ENCODE assay signal across 26 cellular contexts in genomic region chr6:36318690-36319435, GRCh38. TPM values are rescaled to one million over a fixed set of nuclear protein-coding genes. Genes with fewer than 3 reads are reported as not detected.
A peak's percentile ranks its signal among the peaks of the same experiment; 100 is the strongest.
DNase-seq lines count a peak whose midpoint lies in the region; ATAC-seq and TF ChIP-seq lines count a peak whose summit lies in the region.
"Had no signal": no experiment of that assay in that cellular context is flagged by ENCODE, and none has a peak within 500 bp of the region (broad histone marks: within the 10 kb centered on the region; RNA-seq: fewer than 3 reads in every experiment).

No MANE protein-coding gene starts in this region.

- intact Hi-C loops in activated naive CD4-positive, alpha-beta T cell treated with anti-CD3 and anti-CD28 coated beads for 36 hours (cut with micrococcal nuclease): no loop called here

- no peaks in the 10 kb centered on the region for H3K9me2 ChIP-seq in GM23338 (ENCODE audit: insufficient read depth)

- H3K4me3 Mint-ChIP-seq in GM23338 (no peak overlapping the region), mesothelial cell of epicardium (no peak overlapping the region)
- H3K4me3 Mint-ChIP-seq in activated naive CD4-positive, alpha-beta T cell treated with anti-CD3 and anti-CD28 coated beads for 36 hours: no peak overlapping the region
- H3K4me3 Mint-ChIP-seq: activated T-cell treated with anti-CD3 and anti-CD28 coated beads, Interleukin-2, amount 50 U/mL, for 4 hours; CD4-positive, alpha-beta memory T cell; dendritic cell treated with granulocyte-macrophage colony-stimulating factor and Interleukin-4, amounts not matched to agents 40 ng/mL and 50 ng/mL, for 4 days; memory B cell; naive B cell had no signal

- H3K36me3 Mint-ChIP-seq in GM23338 (ENCODE audit: low read depth) (no peaks in the 10 kb centered on the region), mesothelial cell of epicardium (no peaks in the 10 kb centered on the region)
- no peaks in the 10 kb centered on the region for H3K36me3 Mint-ChIP-seq in activated naive CD4-positive, alpha-beta T cell treated with anti-CD3 and anti-CD28 coated beads for 36 hours (ENCODE audit: low read depth)
- H3K36me3 Mint-ChIP-seq: CD4-positive, alpha-beta memory T cell; memory B cell; naive B cell had no signal

- H3K27ac ChIP-seq in GM23338 (ENCODE audit: low read depth) (no peak overlapping the region), VCaP (peak overlapping the region; percentile 52)
- H3K27ac ChIP-seq: cardiac muscle cell, thyroid gland had no signal

- H3K9me3 Mint-ChIP-seq in GM23338 (no peaks in the 10 kb centered on the region), mesothelial cell of epicardium (no peaks in the 10 kb centered on the region)
- no peaks in the 10 kb centered on the region for H3K9me3 Mint-ChIP-seq in activated naive CD4-positive, alpha-beta T cell treated with anti-CD3 and anti-CD28 coated beads for 36 hours
- H3K9me3 Mint-ChIP-seq: activated T-cell treated with anti-CD3 and anti-CD28 coated beads, Interleukin-2, amount 50 U/mL, for 4 hours; CD4-positive, alpha-beta memory T cell; dendritic cell treated with granulocyte-macrophage colony-stimulating factor and Interleukin-4, amounts not matched to agents 40 ng/mL and 50 ng/mL, for 4 days; memory B cell; naive B cell had no signal

- no peak overlapping the region; the same call in 1 of the 2 replicates for H2AFZ ChIP-seq in GM23338

- H3K79me2 ChIP-seq in GM23338 (replicated peaks; ENCODE audit: insufficient read depth): no peaks in the 10 kb centered on the region

- ATAC-seq in GM23338 (peak; percentile 41), GM18858 (IDR thresholded peaks at IDR 0.05; ENCODE audit: unreplicated experiment) (no peak)
- ATAC-seq: activated T-cell treated with anti-CD3 and anti-CD28 coated beads, Interleukin-2, amount 50 U/mL, for 4 hours; stimulated activated naive CD8-positive, alpha-beta T cell treated with anti-CD3 and anti-CD28 coated beads, Interleukin-15, Interleukin-2, amounts not matched to agents 100 U/mL and 50 U/mL, for 24 hours had no signal

- no peaks in the 10 kb centered on the region for H3F3A ChIP-seq in GM23338 (replicated peaks; ENCODE audit: low read depth)

- H3K36me3 ChIP-seq in GM23338 (ENCODE audit: insufficient read depth): no peaks in the 10 kb centered on the region
- H3K36me3 ChIP-seq: cardiac muscle cell, thyroid gland had no signal

- TF ChIP-seq CTCF in GM23338 (conservative IDR thresholded peaks at IDR 0.05; ENCODE audit: low read depth in 2 of 2) (no peak), VCaP (conservative IDR thresholded peaks at IDR 0.05) (no peak), mesothelial cell of epicardium (IDR thresholded peaks at IDR 0.05; ENCODE audit: unreplicated experiment) (no peak)

- CTCF ChIA-PET in activated naive CD4-positive, alpha-beta T cell treated with anti-CD3 and anti-CD28 coated beads for 36 hours (lab: Charles Lee): interaction anchor here (2.0 kb wide), 1 partner anchor 22 kb away, joined by 6 read pairs; no protein-coding TSS in a partner anchor

- H3K27me3 Mint-ChIP-seq in GM23338 (ENCODE audit: insufficient read depth, low read depth, poor library complexity) (peaks cover 4% of the 10 kb centered on the region), mesothelial cell of epicardium (ENCODE audit: low read depth) (peaks cover 2% of the 10 kb centered on the region)
- H3K27me3 Mint-ChIP-seq in activated naive CD4-positive, alpha-beta T cell treated with anti-CD3 and anti-CD28 coated beads for 36 hours (ENCODE audit: low read depth): no peaks in the 10 kb centered on the region
- H3K27me3 Mint-ChIP-seq: CD4-positive, alpha-beta memory T cell had no signal

- H3K27ac Mint-ChIP-seq in GM23338 (no peak overlapping the region), mesothelial cell of epicardium (peak overlapping the region; percentile 14)
- no peak overlapping the region for H3K27ac Mint-ChIP-seq in activated naive CD4-positive, alpha-beta T cell treated with anti-CD3 and anti-CD28 coated beads for 36 hours
- H3K27ac Mint-ChIP-seq: CD4-positive, alpha-beta memory T cell; dendritic cell treated with granulocyte-macrophage colony-stimulating factor and Interleukin-4, amounts not matched to agents 40 ng/mL and 50 ng/mL, for 4 days; memory B cell had no signal

- DNase-seq in GM23338 (ENCODE audit: low spot score) (peak; percentile 15), NCI-H1092 treated with DMSO at 0.1 percent for 48 hours (lab: John Stamatoyannopoulos, UW) (peak; percentile 40), mesothelial cell of epicardium (ENCODE audit: low spot score in 2 of 2, unreplicated experiment in 2 of 2) (no peak), DMS79 treated with DMSO at 0.1 percent for 48 hours (lab: John Stamatoyannopoulos, UW) (no peak)
- DNase-seq in activated naive CD4-positive, alpha-beta T cell treated with anti-CD3 and anti-CD28 coated beads for 36 hours: no peak
- no peak for DNase-seq in stimulated activated CD4-positive, alpha-beta T cell treated with anti-CD3 and anti-CD28 coated beads, Interleukin-15, amount 100 ng/mL, for 24 hours
- DNase-seq: activated CD4-positive, alpha-beta T cell treated with anti-CD3 and anti-CD28 coated beads for 1 hour; activated naive CD4-positive, alpha-beta T cell treated with Interleukin-2 at 50 U/mL for 16 hours; activated T-cell treated with anti-CD3 and anti-CD28 coated beads, Interleukin-2, amount 50 U/mL, for 4 hours; amniotic stem cell; CD4-positive, alpha-beta memory T cell; GDM1; HCEC 1CT; kidney; naive B cell; Right ventricle myocardium superior; stimulated activated CD4-positive, alpha-beta T cell treated with anti-CD3 and anti-CD28 coated beads, Interleukin-4, amount 100 ng/mL, for 4 hours; stimulated activated naive CD8-positive, alpha-beta T cell treated with anti-CD3 and anti-CD28 coated beads, Interleukin-15, Interleukin-2, amounts not matched to agents 100 U/mL and 50 U/mL, for 24 hours; thyroid gland had no signal

- H3K27me3 ChIP-seq in GM23338 (ENCODE audit: insufficient read depth): no peaks in the 10 kb centered on the region
- H3K27me3 ChIP-seq: cardiac muscle cell, thyroid gland had no signal

- no peak overlapping the region for H3K4me2 ChIP-seq in GM23338

- H3K4me1 ChIP-seq in GM23338 (ENCODE audit: insufficient read depth): peaks cover 4% of the 10 kb centered on the region; the same call in 1 of the 2 replicates
- H3K4me1 ChIP-seq: thyroid gland had no signal

- H4K20me1 ChIP-seq in GM23338 (replicated peaks; ENCODE audit: insufficient read depth): no peaks in the 10 kb centered on the region

- no peak overlapping the region for H3K4me3 ChIP-seq in GM23338
- H3K4me3 ChIP-seq: cardiac muscle cell, thyroid gland had no signal

- H3K4me1 Mint-ChIP-seq in GM23338 (peaks cover 13% of the 10 kb centered on the region), mesothelial cell of epicardium (peaks cover 6% of the 10 kb centered on the region)
- no peaks in the 10 kb centered on the region for H3K4me1 Mint-ChIP-seq in activated naive CD4-positive, alpha-beta T cell treated with anti-CD3 and anti-CD28 coated beads for 36 hours (ENCODE audit: low read depth)
- H3K4me1 Mint-ChIP-seq: CD4-positive, alpha-beta memory T cell had no signal

TF ChIP-seq in GM23338, 12 proteins besides CTCF, POLR2A, EP300 and RAD21 (continues in another document):
- no peak for TF ChIP-seq STAT1 (IDR thresholded peaks at IDR 0.05; ENCODE audit: unreplicated experiment)

RNA-seq across cellular contexts. Expression of gene BNIP5, which starts 17.8 kb away (rescaled TPM):
- not detected in 2 replicates for total RNA-seq in GM23338 (2014; rRNA removed; shearing (Covaris generic))
- not detected in 2 replicates for polyA plus RNA-seq in GM23338 (2016; fragmentation: Nextera tagmentation; extraction: Ambion mirVana)
- total RNA-seq in mesothelial cell of epicardium: 0.09 TPM in 1 of 3 replicates, not detected in the others
- not detected for total RNA-seq in activated naive CD4-positive, alpha-beta T cell treated with anti-CD3 and anti-CD28 coated beads for 36 hours
- total RNA-seq: activated T-cell treated with anti-CD3 and anti-CD28 coated beads, Interleukin-2, amount 50 U/mL, for 4 hours; CD4-positive, alpha-beta memory T cell; fibroblast of lung; omental fat pad; Right ventricle myocardium superior; thyroid gland had no signal
- polyA plus RNA-seq: cardiac muscle cell; CD4-positive, alpha-beta memory T cell; fibroblast of lung had no signal

RNA-seq across cellular contexts. Expression of gene PNPLA1, which starts 49.0 kb away (rescaled TPM):
- total RNA-seq in GM23338 (2014; rRNA removed; shearing (Covaris generic)): not detected in 2 replicates
- polyA plus RNA-seq in GM23338 (2016; fragmentation: Nextera tagmentation; extraction: Ambion mirVana): not detected in 2 replicates
- 0.14 TPM in 1 of 3 replicates, not detected in the others for total RNA-seq in mesothelial cell of epicardium
- total RNA-seq in activated naive CD4-positive, alpha-beta T cell treated with anti-CD3 and anti-CD28 coated beads for 36 hours: not detected
- total RNA-seq: cardiac muscle cell, fibroblast of lung, Right ventricle myocardium superior had no signal
- polyA plus RNA-seq: cardiac muscle cell; CD4-positive, alpha-beta memory T cell had no signal

Comparison
In these comparisons a context has a peak if more than half of its experiments do, and no peak if none do; other contexts are left out.
1. DNase-seq: peak in GM23338 (single experiment) and NCI-H1092 treated with DMSO at 0.1 percent for 48 hours (single experiment); none in mesothelial cell of epicardium (0 of 2), activated naive CD4-positive, alpha-beta T cell treated with anti-CD3 and anti-CD28 coated beads for 36 hours (single experiment), DMS79 treated with DMSO at 0.1 percent for 48 hours (single experiment) and stimulated activated CD4-positive, alpha-beta T cell treated with anti-CD3 and anti-CD28 coated beads, Interleukin-15, amount 100 ng/mL, for 24 hours (single experiment).